ENCODE assay signal across 8 cellular contexts in the genomic region with DNA sequence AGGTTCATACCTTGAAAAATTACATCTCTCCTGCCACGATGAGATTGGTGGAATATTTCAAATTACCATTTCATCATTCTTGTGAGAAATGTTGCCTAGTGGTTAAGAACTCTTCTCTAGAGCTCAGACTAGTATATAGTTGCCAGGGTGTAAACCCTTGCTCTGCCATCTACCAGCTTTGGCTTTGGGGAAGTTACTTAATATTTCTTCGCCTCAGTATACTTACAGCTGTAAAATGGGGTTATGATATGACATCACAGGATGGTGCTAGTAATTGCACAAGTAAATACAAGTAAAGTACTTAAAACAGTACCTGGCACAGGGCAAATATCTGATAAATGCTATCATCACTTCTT. TPM values are rescaled to one million over a fixed set of nuclear protein-coding genes. Genes with fewer than 3 reads are reported as not detected.
DNase-seq lines count a peak whose midpoint lies in the region; ATAC-seq and TF ChIP-seq lines count a peak whose summit lies in the region.

No MANE protein-coding gene starts in this region.

- TF ChIP-seq POLR2A in suprapubic skin (IDR thresholded peaks at IDR 0.05): no peak

- H3K36me3 ChIP-seq in GM06990 (ENCODE audit: control insufficient read depth, insufficient read depth, low read length) (no peaks in the 10 kb centered on the region), HUES48 (ENCODE audit: control insufficient read depth, insufficient read depth, low read length) (no peaks in the 10 kb centered on the region), suprapubic skin (no peaks in the 10 kb centered on the region)

- H3K4me1 ChIP-seq in HUES48 (ENCODE audit: control insufficient read depth, insufficient read depth, low read length): peaks cover 31% of the 10 kb centered on the region
- H3K4me1 ChIP-seq in suprapubic skin: peaks cover 55% of the 10 kb centered on the region

- no peaks in the 10 kb centered on the region for H3K9me3 Mint-ChIP-seq in activated T-helper 2 cell treated with anti-CD3 and anti-CD28 coated beads, Interferon-gamma antibody, Interleukin-2, Interleukin-4, amounts not matched to agents 10 μg/mL and 5 μg/mL and 100 μg/mL, durations not matched to agents 14 hours and 24 hours and 36 hours

- no peak for TF ChIP-seq CTCF in GM06990 (IDR thresholded peaks at IDR 0.05; ENCODE audit: insufficient read depth, low read length, poor library complexity, severe bottlenecking)
- TF ChIP-seq CTCF in suprapubic skin (IDR thresholded peaks at IDR 0.05): no peak

- DNase-seq in GM06990 (ENCODE audit: extremely low read depth, insufficient read length): no peak
- no peak for DNase-seq in activated T-helper 2 cell treated with anti-CD3 and anti-CD28 coated beads, Interferon-gamma antibody, Interleukin-2, Interleukin-4, amounts not matched to agents 10 μg/mL and 5 μg/mL and 100 μg/mL, durations not matched to agents 14 hours and 24 hours and 36 hours (ENCODE audit: low spot score)
- DNase-seq in iris pigment epithelial cell (ENCODE audit: low read depth): peak; percentile 17
- no peak for DNase-seq in suprapubic skin (ENCODE audit: low spot score in 2 of 2)
- DNase-seq in NCI-H2171 (lab: John Stamatoyannopoulos, UW): no peak

- H3K9me3 ChIP-seq in HUES48 (ENCODE audit: control insufficient read depth, insufficient read depth, low read length) (no peaks in the 10 kb centered on the region), suprapubic skin (no peaks in the 10 kb centered on the region)

- H3K4me3 Mint-ChIP-seq in activated T-helper 2 cell treated with anti-CD3 and anti-CD28 coated beads, Interferon-gamma antibody, Interleukin-2, Interleukin-4, amounts not matched to agents 10 μg/mL and 5 μg/mL and 100 μg/mL, durations not matched to agents 14 hours and 24 hours and 36 hours (ENCODE audit: low read depth): peak overlapping the region; percentile 96

- peaks cover 29% of the 10 kb centered on the region for H3K4me1 Mint-ChIP-seq in activated T-helper 2 cell treated with anti-CD3 and anti-CD28 coated beads, Interferon-gamma antibody, Interleukin-2, Interleukin-4, amounts not matched to agents 10 μg/mL and 5 μg/mL and 100 μg/mL, durations not matched to agents 14 hours and 24 hours and 36 hours (ENCODE audit: low read depth)

- 23% methylated on average over 2 of the region's 2 CpGs for WGBS in suprapubic skin

- H3K27ac Mint-ChIP-seq in activated T-helper 2 cell treated with anti-CD3 and anti-CD28 coated beads, Interferon-gamma antibody, Interleukin-2, Interleukin-4, amounts not matched to agents 10 μg/mL and 5 μg/mL and 100 μg/mL, durations not matched to agents 14 hours and 24 hours and 36 hours: peak overlapping the region; percentile 86

- ATAC-seq in HG02588 (IDR thresholded peaks at IDR 0.05; ENCODE audit: unreplicated experiment): no peak
- no peak for ATAC-seq in HG03280 (IDR thresholded peaks at IDR 0.05; ENCODE audit: unreplicated experiment)

- H3K4me3 ChIP-seq in GM06990 (replicated peaks; ENCODE audit: low read depth, low read length) (peak overlapping the region; percentile 77), HUES48 (ENCODE audit: low read depth, low read length) (peak overlapping the region; percentile 92), suprapubic skin (peak overlapping the region; percentile 99)

- intact Hi-C loops in activated T-helper 2 cell treated with anti-CD3 and anti-CD28 coated beads, Interferon-gamma antibody, Interleukin-2, Interleukin-4, amounts not matched to agents 10 μg/mL and 5 μg/mL and 100 μg/mL, durations not matched to agents 14 hours and 24 hours and 36 hours (cut with micrococcal nuclease): no loop called here

- H3K27me3 Mint-ChIP-seq in activated T-helper 2 cell treated with anti-CD3 and anti-CD28 coated beads, Interferon-gamma antibody, Interleukin-2, Interleukin-4, amounts not matched to agents 10 μg/mL and 5 μg/mL and 100 μg/mL, durations not matched to agents 14 hours and 24 hours and 36 hours (ENCODE audit: low read depth): peaks cover 27% of the 10 kb centered on the region

- H3K9ac ChIP-seq in HUES48 (ENCODE audit: low read depth, low read length): no peak overlapping the region; the same call in 1 of the 2 replicates

- H3K36me3 Mint-ChIP-seq in activated T-helper 2 cell treated with anti-CD3 and anti-CD28 coated beads, Interferon-gamma antibody, Interleukin-2, Interleukin-4, amounts not matched to agents 10 μg/mL and 5 μg/mL and 100 μg/mL, durations not matched to agents 14 hours and 24 hours and 36 hours (ENCODE audit: low read depth): peaks cover 3% of the 10 kb centered on the region

- H3K27ac ChIP-seq in HUES48 (ENCODE audit: low read depth, low read length): no peak overlapping the region
- H3K27ac ChIP-seq in suprapubic skin: peak overlapping the region; percentile 98

- H3K27me3 ChIP-seq in GM06990 (replicated peaks; ENCODE audit: control insufficient read depth, insufficient read depth, low read length) (no peaks in the 10 kb centered on the region), HUES48 (ENCODE audit: control insufficient read depth, insufficient read depth, low read length) (no peaks in the 10 kb centered on the region), suprapubic skin (no peaks in the 10 kb centered on the region)

- TF ChIP-seq EP300 in suprapubic skin (IDR thresholded peaks at IDR 0.05): no peak

RNA-seq across cellular contexts. Expression of a gene that starts 1.5 kb away (rescaled TPM):
- 15.1 and 17.0 TPM in 2 replicates for total RNA-seq in activated T-helper 2 cell treated with anti-CD3 and anti-CD28 coated beads, Interferon-gamma antibody, Interleukin-2, Interleukin-4, amounts not matched to agents 10 μg/mL and 5 μg/mL and 100 μg/mL, durations not matched to agents 14 hours and 24 hours and 36 hours
- 10 to 100 TPM; 24.8 to 42.4 (median 31.2) TPM for total RNA-seq in suprapubic skin
